ENCODE assay signal across 9 cellular contexts in the genomic region with DNA sequence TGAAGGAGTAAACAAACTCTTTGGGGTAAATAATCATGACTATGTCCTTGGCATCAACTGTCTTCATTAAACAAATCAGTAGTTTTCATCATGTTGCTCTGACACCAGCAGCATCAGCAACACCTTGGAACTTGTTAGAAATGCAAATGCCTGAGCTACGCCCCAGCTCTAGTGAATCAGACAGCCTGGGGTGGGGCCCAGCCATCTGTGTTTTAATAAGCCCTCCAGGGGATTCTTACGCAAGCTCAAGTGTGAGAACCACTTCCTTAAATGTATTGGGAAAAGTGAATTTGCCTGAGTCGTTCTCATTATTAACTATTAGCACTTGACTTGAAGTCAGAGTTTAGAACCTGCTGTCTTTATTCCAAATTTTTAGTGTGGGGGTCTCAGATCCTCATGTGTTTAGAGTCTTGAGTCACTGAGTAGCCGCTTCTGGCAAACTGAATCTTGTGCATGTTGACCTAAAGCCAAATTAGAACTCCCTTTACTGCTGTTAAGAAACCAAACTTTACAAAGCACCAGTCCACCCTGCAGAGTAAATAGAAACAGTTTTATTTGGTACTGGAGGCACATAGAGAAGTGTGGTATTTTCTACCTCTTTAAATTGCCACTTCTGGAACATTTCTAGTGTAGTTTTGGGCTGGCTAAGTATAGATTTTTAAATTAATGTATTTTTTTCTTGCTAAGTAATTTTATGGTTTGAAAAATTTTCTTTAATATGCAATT.
DNase-seq lines count a peak whose midpoint lies in the region; ATAC-seq and TF ChIP-seq lines count a peak whose summit lies in the region.
"Had no signal": no experiment of that assay in that cellular context is flagged by ENCODE, and none has a peak within 500 bp of the region (broad histone marks: within the 10 kb centered on the region; RNA-seq: fewer than 3 reads in every experiment).

No MANE protein-coding gene starts in this region.

- intact Hi-C loops in dorsolateral prefrontal cortex (cut with DNase I) = no loop called here

- no peak for TF ChIP-seq CTCF in dorsolateral prefrontal cortex (IDR thresholded peaks at IDR 0.05 in 54 of 56, conservative IDR thresholded peaks at IDR 0.05 in 2 of 56; ENCODE audit: low read depth in 1 of 56, partially characterized antibody in 56 of 56)

- DNase-seq in SJCRH30 (peak; percentile 83 to 89), germinal center (ENCODE audit: low spot score) (peak; percentile 41), renal cortical epithelial cell (ENCODE audit: low read depth) (peak; percentile 26), T-helper 9 cell (no peak), dorsolateral prefrontal cortex (no peak)
- no peak for DNase-seq in activated CD4-positive, CD25-positive, alpha-beta regulatory T cell (lab: John Stamatoyannopoulos, UW)
- DNase-seq: NCI-H2081 treated with DMSO at 0.1 percent for 48 hours had no signal

- ATAC-seq in GM18520 (IDR thresholded peaks at IDR 0.05; ENCODE audit: unreplicated experiment) = peak; percentile 46
- ATAC-seq in GM21367 (IDR thresholded peaks at IDR 0.05; ENCODE audit: unreplicated experiment) = no peak

- H3K4me3 ChIP-seq in SJCRH30 (no peak overlapping the region), dorsolateral prefrontal cortex (no peak overlapping the region)

- H3K27ac ChIP-seq in SJCRH30 (peak overlapping the region; percentile 65), dorsolateral prefrontal cortex (peak overlapping the region in 15 of 59 donors; percentile 5 to 62 (median 31))

- H3K27me3 ChIP-seq in SJCRH30 (no peaks in the 10 kb centered on the region), dorsolateral prefrontal cortex (no peaks in the 10 kb centered on the region)

- peaks cover 23% of the 10 kb centered on the region for H3K4me1 ChIP-seq in SJCRH30

- H3K9me3 ChIP-seq in SJCRH30 (replicated peaks) = no peaks in the 10 kb centered on the region; the same call in 1 of the 2 replicates

- H3K36me3 ChIP-seq in SJCRH30 = no peaks in the 10 kb centered on the region

Comparison
In these comparisons a context has a peak if more than half of its experiments do, and no peak if none do; other contexts are left out.
1. DNase-seq: peak in SJCRH30 (2 of 2), germinal center (single experiment) and renal cortical epithelial cell (single experiment); none in T-helper 9 cell (single experiment), dorsolateral prefrontal cortex (0 of 10) and activated CD4-positive, CD25-positive, alpha-beta regulatory T cell (0 of 4).